In the genomic region with DNA sequence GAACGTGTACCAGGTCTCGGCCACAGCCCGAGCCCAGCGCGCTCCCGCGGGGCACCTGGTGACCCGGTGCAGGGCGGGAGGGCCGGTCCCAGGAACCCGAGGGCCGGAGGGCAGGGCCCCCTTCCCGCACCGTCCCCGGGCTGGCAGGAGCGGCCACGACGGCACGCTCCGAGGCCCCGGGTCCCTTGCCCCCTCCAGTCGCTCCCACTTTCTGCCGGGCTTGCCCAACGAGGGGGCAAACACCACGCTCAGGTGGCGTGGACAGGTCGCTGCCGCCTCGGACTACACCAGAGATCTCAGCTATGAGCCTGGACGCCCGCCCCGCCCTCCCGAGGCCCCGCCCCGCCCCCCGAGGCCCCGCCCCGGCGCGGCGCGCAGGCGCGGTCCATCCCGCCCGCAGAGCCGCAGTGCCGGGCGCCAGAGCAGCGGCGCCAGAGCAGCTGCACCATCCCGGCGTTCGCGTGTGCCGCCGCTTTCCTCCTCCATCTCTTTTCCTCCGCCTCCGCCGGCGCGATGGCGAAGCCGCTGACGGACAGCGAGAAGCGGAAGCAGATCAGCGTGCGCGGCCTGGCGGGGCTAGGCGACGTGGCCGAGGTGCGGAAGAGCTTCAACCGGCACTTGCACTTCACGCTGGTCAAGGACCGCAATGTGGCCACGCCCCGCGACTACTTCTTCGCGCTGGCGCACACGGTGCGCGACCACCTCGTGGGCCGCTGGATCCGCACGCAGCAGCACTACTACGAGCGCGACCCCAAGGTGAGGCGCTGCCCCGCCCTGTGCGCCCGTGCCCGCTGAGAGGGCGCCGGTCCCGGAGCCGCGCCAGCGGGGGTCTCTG, we compare ENCODE assay signal across 8 cellular contexts. TPM values are rescaled to one million over a fixed set of nuclear protein-coding genes. Genes with fewer than 3 reads are reported as not detected.
DNase-seq lines count a peak whose midpoint lies in the region; ATAC-seq and TF ChIP-seq lines count a peak whose summit lies in the region.

A gene (plus strand): TSS at position 420 of the 835 bp plus-strand sequence. CDS start 94 bp downstream, at position 514.

- DNase-seq in AG08395 (ENCODE audit: low spot score) (peak; percentile 97), NCI-H226 (peak; percentile 79), cardiac fibroblast (ENCODE audit: low read depth in 2 of 2) (peak; percentile 84 to 88), inferior parietal cortex (ENCODE audit: extremely low spot score) (peak; percentile 76), spleen (peak; percentile 96)
- DNase-seq in activated CD4-positive, CD25-positive, alpha-beta regulatory T cell (lab: John Stamatoyannopoulos, UW): peak; percentile 45 to 62 (median 52)

- peak within 1 kb of the TSS; percentile 61 to 92 (median 88) for H3K27ac ChIP-seq in spleen

- H3K27me3 ChIP-seq in spleen (replicated peaks in 1 of 7): no peaks in the 10 kb centered on the region

- H3K4me3 ChIP-seq in cardiac fibroblast (replicated peaks in 1 of 2; ENCODE audit: low read depth in 2 of 2, low read length in 2 of 2) (peak within 1 kb of the TSS; percentile 93 to 95), spleen (peak within 1 kb of the TSS; percentile 89 to 99 (median 97))

- ATAC-seq in GM18873 (IDR thresholded peaks at IDR 0.05; ENCODE audit: low FRiP score, unreplicated experiment) (peak; percentile 61), HG03108 (IDR thresholded peaks at IDR 0.05; ENCODE audit: unreplicated experiment) (peak; percentile 51)

- TF ChIP-seq CTCF in cardiac fibroblast (IDR thresholded peaks at IDR 0.05; ENCODE audit: low read depth, low read length) (no peak), spleen (IDR thresholded peaks at IDR 0.05 in 8 of 11, conservative IDR thresholded peaks at IDR 0.05 in 3 of 11) (peak in 2 of 11 experiments; percentile 11 to 14)

- peaks cover 0 to 9% (median 0%) of the 10 kb centered on the region in 8 donors for H3K9me3 ChIP-seq in spleen

- intact Hi-C loops in spleen (cut with DNase I; ENCODE audit: low total_unique reads): no loop called here

- peaks cover 11 to 60% (median 33%) of the 10 kb centered on the region in 6 donors for H3K4me1 ChIP-seq in spleen

- 0 to 3% (median 1%) methylated on average over 15 to 105 of the region's 105 CpGs for WGBS in spleen, 5 donors

- peak in 1 of 3 donors; percentile 78 for TF ChIP-seq POLR2A in spleen (IDR thresholded peaks at IDR 0.05)

- H3K36me3 ChIP-seq in spleen: peaks cover 0 to 14% (median 0%) of the 10 kb centered on the region in 6 donors

RNA-seq across cellular contexts. Expression of the gene that starts here (rescaled TPM):
- 10 to 100 TPM; 27.0 to 47.8 (median 34.4) TPM for total RNA-seq in spleen
- 10 to 100 TPM; 10.5 to 29.4 (median 18.2) TPM for polyA plus RNA-seq in spleen

Comparison
In these comparisons a context has a peak if more than half of its experiments do, and no peak if none do; other contexts are left out.
1. Peak in every context shown above with its lines: DNase-seq, ATAC-seq, H3K4me3 ChIP-seq and H3K27ac ChIP-seq.